8 cellular contexts compared by ENCODE assay signal in the genomic region with DNA sequence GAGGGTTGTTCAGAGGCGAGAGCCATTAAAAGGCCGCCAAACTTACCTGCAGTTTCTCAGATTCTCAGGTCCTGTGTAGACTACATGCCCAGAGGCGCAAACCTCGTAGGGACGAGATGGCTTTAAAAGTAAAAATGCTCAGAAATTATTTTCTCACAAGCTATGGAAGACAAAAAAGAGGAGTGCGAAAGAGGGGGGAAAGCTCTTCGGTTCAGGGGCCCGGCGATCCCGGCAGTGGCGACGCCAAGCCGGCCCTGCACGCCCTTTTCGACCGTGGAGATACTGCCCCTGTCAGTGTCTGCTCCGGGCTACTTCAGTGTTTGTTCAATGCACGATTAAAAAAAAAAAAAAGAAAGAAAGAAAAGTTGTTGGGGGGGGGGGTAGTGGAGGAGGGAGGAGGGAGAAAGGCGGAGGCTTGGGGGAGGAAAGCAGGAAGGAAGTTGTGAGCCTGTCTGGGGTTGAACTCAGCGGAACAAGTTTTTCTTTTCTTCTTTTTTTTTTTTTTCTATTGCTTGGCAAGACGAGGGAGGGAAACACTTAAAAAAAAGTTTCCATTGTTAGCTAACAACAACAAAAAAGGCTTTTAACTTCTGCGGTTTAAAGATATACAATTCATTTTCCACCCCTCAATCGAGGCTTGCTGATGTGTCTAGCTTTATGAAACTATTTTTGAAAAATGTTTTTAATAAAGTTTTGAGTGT. TPM values are rescaled to one million over a fixed set of nuclear protein-coding genes. Genes with fewer than 3 reads are reported as not detected.
DNase-seq lines count a peak whose midpoint lies in the region; ATAC-seq and TF ChIP-seq lines count a peak whose summit lies in the region.

A gene (minus strand): TSS at position 288 of the 701 bp plus-strand sequence. CDS start 1,824 bp downstream, outside the sequence.

- no peak for TF ChIP-seq EP300 in esophagus muscularis mucosa (IDR thresholded peaks at IDR 0.05)

- H3K4me1 ChIP-seq in esophagus muscularis mucosa (peaks cover 32 to 46% (median 42%) of the 10 kb centered on the region in 4 donors), muscle layer of colon (ENCODE audit: insufficient read depth, low read length) (peaks cover 35% of the 10 kb centered on the region)

- peaks cover 5 to 18% (median 12%) of the 10 kb centered on the region in 4 donors for H3K36me3 ChIP-seq in esophagus muscularis mucosa
- H3K36me3 ChIP-seq in muscle layer of colon (ENCODE audit: insufficient read depth, low read length): peaks cover 20% of the 10 kb centered on the region

- TF ChIP-seq POLR2A in esophagus muscularis mucosa (IDR thresholded peaks at IDR 0.05; ENCODE audit: low read depth): peak; percentile 76

- no peak for TF ChIP-seq CTCF in esophagus muscularis mucosa (IDR thresholded peaks at IDR 0.05)

- intact Hi-C loops in esophagus muscularis mucosa (cut with DNase I): loop anchor here (2.0 to 5.0 kb wide), 3 partner anchors 87 to 107 kb away; no protein-coding TSS in a partner anchor

- ATAC-seq in GM19324 (IDR thresholded peaks at IDR 0.05; ENCODE audit: low FRiP score, unreplicated experiment) (peak; percentile 31), GM21529 (IDR thresholded peaks at IDR 0.05; ENCODE audit: unreplicated experiment) (no peak)

- peak within 1 kb of the TSS in 3 of 4 donors; percentile 97 to 98 (median 98) for H3K27ac ChIP-seq in esophagus muscularis mucosa (replicated peaks in 1 of 4)
- H3K27ac ChIP-seq in muscle layer of colon (ENCODE audit: low read depth, low read length): peak within 1 kb of the TSS; percentile 98
- H3K27ac ChIP-seq in temporal lobe (ENCODE audit: low read depth, low read length): peak within 1 kb of the TSS; percentile 96

- no peaks in the 10 kb centered on the region for H3K9me3 ChIP-seq in esophagus muscularis mucosa
- no peaks in the 10 kb centered on the region for H3K9me3 ChIP-seq in muscle layer of colon (ENCODE audit: low read length)

- H3K27me3 ChIP-seq in esophagus muscularis mucosa (no peaks in the 10 kb centered on the region), muscle layer of colon (ENCODE audit: control insufficient read depth in 1 of 2, insufficient read depth in 2 of 2, low read length in 2 of 2) (no peaks in the 10 kb centered on the region)

- peak within 1 kb of the TSS; percentile 90 to 97 (median 94) for H3K4me3 ChIP-seq in esophagus muscularis mucosa
- H3K4me3 ChIP-seq in muscle layer of colon (ENCODE audit: low read depth in 1 of 2, low read length in 2 of 2): peak within 1 kb of the TSS; percentile 61 to 92

- peak; percentile 61 for DNase-seq in ACHN
- DNase-seq in NOMO-1 treated with dmso at 0.1 percent for 144 hours (lab: John Stamatoyannopoulos, UW; ENCODE audit: unreplicated experiment): peak; percentile 79
- peak; percentile 50 for DNase-seq in activated T-cell treated with anti-CD3 and anti-CD28 coated beads for 1 hour (ENCODE audit: low read depth)
- peak; percentile 93 for DNase-seq in esophagus muscularis mucosa (ENCODE audit: extremely low spot score)

- in situ Hi-C loops in ACHN (cut with HindIII; ENCODE audit: low pct_ligation_motif_present, low pct_unique_long_range_greater_than_20kb, low sequenced_read_pairs): no loop called here

- H3K9ac ChIP-seq in muscle layer of colon (ENCODE audit: low read length): peak within 1 kb of the TSS; percentile 99

- 2% methylated on average over 23 of the region's 23 CpGs for WGBS in esophagus muscularis mucosa

RNA-seq across cellular contexts. Expression of the gene that starts here (rescaled TPM):
- total RNA-seq in esophagus muscularis mucosa (100 to 1,000 TPM in 2 of 4 donors, 10 to 100 TPM in 2; 71.1 to 156 (median 116) TPM), temporal lobe (6.1 TPM)

Comparison
In these comparisons a context has a peak if more than half of its experiments do, and no peak if none do; other contexts are left out.
1. RNA of the gene that starts here (total RNA-seq): 71.1 to 156 TPM in esophagus muscularis mucosa; 6.1 TPM in temporal lobe (single experiment); every median in the first group is over 10 times any median in the second.
2. Peak in every context shown above with its lines, with median percentiles within 50 percentile points of each other: DNase-seq and H3K27ac ChIP-seq.